26 cellular contexts compared by ENCODE assay signal in genomic region chr15:69855172-69855562, GRCh38.
A peak's percentile ranks its signal among the peaks of the same experiment; 100 is the strongest.
DNase-seq lines count a peak whose midpoint lies in the region; TF ChIP-seq lines count a peak whose summit lies in the region.
"Had no signal": no experiment of that assay in that cellular context is flagged by ENCODE, and none has a peak within 500 bp of the region (broad histone marks: within the 10 kb centered on the region; RNA-seq: fewer than 3 reads in every experiment).

No MANE protein-coding gene starts in this region.

- H3K27ac ChIP-seq in BLaER1 treated with 17β-estradiol and CSF1 and Interleukin-3, amounts not matched to agents 10 nM and 100 nM = no peak overlapping the region
- H3K27ac ChIP-seq in SK-N-MC (0 out of 2 replicates have a peak overlapping the region, but pooled peaks have one; percentile 20), dorsolateral prefrontal cortex (no peak overlapping the region), thyroid gland (no peak overlapping the region)
- H3K27ac ChIP-seq: Peyer's patch, testis, WERI-Rb-1 had no signal

- peaks cover 0 to 89% (median 54%) of the 10 kb centered on the region in 11 experiments; a peak in 17 of 22 replicates for H4K20me1 ChIP-seq in BLaER1 treated with 17β-estradiol and CSF1 and Interleukin-3, amounts not matched to agents 10 nM and 100 nM

- TF ChIP-seq CTCF in osteocyte (IDR thresholded peaks at IDR 0.05) (no peak), dorsolateral prefrontal cortex (IDR thresholded peaks at IDR 0.05 in 54 of 56, conservative IDR thresholded peaks at IDR 0.05 in 2 of 56; ENCODE audit: low read depth in 1 of 56, partially characterized antibody in 56 of 56) (no peak), thyroid gland (IDR thresholded peaks at IDR 0.05) (no peak)

- no peaks in the 10 kb centered on the region for H3K9me3 Mint-ChIP-seq in osteocyte (ENCODE audit: unreplicated experiment)
- H3K9me3 Mint-ChIP-seq: activated naive CD4-positive, alpha-beta T cell treated with anti-CD3 and anti-CD28 coated beads, Interleukin-2, amount 50 U/mL, for 72 hours; H9; naive thymus-derived CD8-positive, alpha-beta T cell; T-cell had no signal

- no peak overlapping the region for H3K9ac ChIP-seq in BLaER1 treated with 17β-estradiol and CSF1 and Interleukin-3, amounts not matched to agents 10 nM and 100 nM
- peak overlapping the region; percentile 25 for H3K9ac ChIP-seq in SK-N-MC (ENCODE audit: insufficient read length)

- peaks cover 0 to 16% (median 0%) of the 10 kb centered on the region in 11 experiments; a peak in 7 of 22 replicates for H3K9me3 ChIP-seq in BLaER1 treated with 17β-estradiol and CSF1 and Interleukin-3, amounts not matched to agents 10 nM and 100 nM (replicated peaks in 1 of 11)
- no peaks in the 10 kb centered on the region for H3K9me3 ChIP-seq in SK-N-MC (ENCODE audit: low read depth, low read length)
- no peaks in the 10 kb centered on the region for H3K9me3 ChIP-seq in thyroid gland
- H3K9me3 ChIP-seq: Peyer's patch, testis had no signal

- H3K4me3 Mint-ChIP-seq in osteocyte (ENCODE audit: unreplicated experiment) = no peak overlapping the region
- H3K4me3 Mint-ChIP-seq: H9; naive thymus-derived CD8-positive, alpha-beta T cell; T-cell had no signal

- H3K4me1 ChIP-seq in BLaER1 treated with 17β-estradiol and CSF1 and Interleukin-3, amounts not matched to agents 10 nM and 100 nM = peaks cover 15 to 39% (median 35%) of the 10 kb centered on the region in 10 experiments
- no peaks in the 10 kb centered on the region for H3K4me1 ChIP-seq in thyroid gland
- H3K4me1 ChIP-seq: Peyer's patch, testis had no signal

- peak overlapping the region in 9 of 11 experiments; percentile 6 to 67 (median 59); a peak in 16 of 22 replicates for H3K4me2 ChIP-seq in BLaER1 treated with 17β-estradiol and CSF1 and Interleukin-3, amounts not matched to agents 10 nM and 100 nM

- 95 to 98% methylated on average over 8 of the region's 8 CpGs for WGBS in thyroid gland, 2 donors

- DNase-seq in SK-N-MC (ENCODE audit: low read depth, low spot score) (no peak), left kidney (ENCODE audit: low read depth, low spot score) (peak; percentile 15), osteocyte (ENCODE audit: extremely low spot score, unreplicated experiment) (no peak), NCI-H226 (no peak), G401 (ENCODE audit: low spot score) (no peak), dorsolateral prefrontal cortex (no peak), thyroid gland (no peak)
- DNase-seq: activated CD4-positive, alpha-beta T cell treated with anti-CD3 and anti-CD28 coated beads for 48 hours; activated T-cell treated with anti-CD3 and anti-CD28 coated beads for 4 hours; anterior cingulate cortex; caudate nucleus; cortex of kidney; H9; MV-4-11; naive thymus-derived CD8-positive, alpha-beta T cell; NCI-H1436 treated with DMSO at 0.1 percent for 48 hours; NCI-H345; Peyer's patch; SIG-M5; stimulated activated naive CD8-positive, alpha-beta T cell treated with anti-CD3 and anti-CD28 coated beads, Interleukin-15, Interleukin-2, amounts not matched to agents 100 U/mL and 50 U/mL, for 24 hours; T-cell; testis; WERI-Rb-1 had no signal

- H3K36me3 Mint-ChIP-seq in osteocyte (ENCODE audit: unreplicated experiment) = no peaks in the 10 kb centered on the region
- H3K36me3 Mint-ChIP-seq: activated naive CD4-positive, alpha-beta T cell treated with anti-CD3 and anti-CD28 coated beads, Interleukin-2, amount 50 U/mL, for 72 hours; naive thymus-derived CD8-positive, alpha-beta T cell; T-cell had no signal

- intact Hi-C loops in dorsolateral prefrontal cortex (cut with DNase I) (no loop called here), thyroid gland (cut with DNase I) (no loop called here)

- H3K27me3 ChIP-seq in BLaER1 treated with 17β-estradiol and CSF1 and Interleukin-3, amounts not matched to agents 10 nM and 100 nM = peaks cover 99 to 100% (median 100%) of the 10 kb centered on the region in 11 experiments
- peaks cover 0 to 12% (median 0%) of the 10 kb centered on the region in 45 donors for H3K27me3 ChIP-seq in dorsolateral prefrontal cortex
- H3K27me3 ChIP-seq in thyroid gland = no peaks in the 10 kb centered on the region
- H3K27me3 ChIP-seq: Peyer's patch, testis had no signal

- no peak overlapping the region for H3K4me3 ChIP-seq in BLaER1 treated with 17β-estradiol and CSF1 and Interleukin-3, amounts not matched to agents 10 nM and 100 nM
- peak overlapping the region; percentile 64 for H3K4me3 ChIP-seq in SK-N-MC
- no peak overlapping the region for H3K4me3 ChIP-seq in dorsolateral prefrontal cortex
- no peak overlapping the region for H3K4me3 ChIP-seq in thyroid gland (replicated peaks in 1 of 3)
- H3K4me3 ChIP-seq: Peyer's patch, skin epidermis, testis had no signal

- H3K27ac Mint-ChIP-seq in osteocyte (ENCODE audit: unreplicated experiment) = peak overlapping the region; percentile 79
- H3K27ac Mint-ChIP-seq: naive thymus-derived CD8-positive, alpha-beta T cell; T-cell had no signal

- peaks cover 49% of the 10 kb centered on the region for H3K4me1 Mint-ChIP-seq in osteocyte (ENCODE audit: unreplicated experiment)

- H3K27me3 Mint-ChIP-seq in osteocyte (ENCODE audit: unreplicated experiment) = no peaks in the 10 kb centered on the region

- TF ChIP-seq POLR2A in thyroid gland (IDR thresholded peaks at IDR 0.05) = no peak

- in situ Hi-C loops in G401 (cut with HindIII; ENCODE audit: low sequenced_read_pairs) = no loop called here

- H3K36me3 ChIP-seq in BLaER1 treated with 17β-estradiol and CSF1 and Interleukin-3, amounts not matched to agents 10 nM and 100 nM = no peaks in the 10 kb centered on the region
- no peaks in the 10 kb centered on the region for H3K36me3 ChIP-seq in SK-N-MC (ENCODE audit: insufficient read depth, low read length)
- H3K36me3 ChIP-seq in thyroid gland = no peaks in the 10 kb centered on the region
- H3K36me3 ChIP-seq: Peyer's patch, WERI-Rb-1 had no signal
